In the genomic region with DNA sequence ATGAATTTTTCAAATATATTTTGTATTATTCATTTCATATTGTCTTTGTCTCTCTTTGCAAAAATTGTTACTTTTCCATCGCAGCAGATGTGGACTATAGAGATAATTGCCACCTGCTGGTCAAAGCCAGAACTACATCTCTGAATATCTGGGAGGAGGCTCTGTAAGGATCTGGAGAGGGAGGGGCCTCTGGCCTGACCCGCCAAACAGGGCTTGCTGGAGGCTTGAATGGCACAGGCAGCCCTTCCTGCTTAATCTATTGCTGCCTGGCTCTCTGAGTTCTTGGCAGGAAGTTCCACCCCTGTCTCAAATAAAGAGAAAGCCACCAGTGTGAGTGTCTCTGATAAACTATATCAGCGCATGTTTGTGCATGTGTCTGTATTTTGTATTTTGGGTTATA, we compare ENCODE assay signal across 8 cellular contexts.
DNase-seq lines count a peak whose midpoint lies in the region; ATAC-seq and TF ChIP-seq lines count a peak whose summit lies in the region.

No MANE protein-coding gene starts in this region.

- H3K4me1 ChIP-seq in parathyroid adenoma (no peaks in the 10 kb centered on the region), transverse colon (peaks cover 0 to 2% (median 0%) of the 10 kb centered on the region in 4 donors)

- H3K36me3 Mint-ChIP-seq in activated naive CD4-positive, alpha-beta T cell treated with anti-CD3 and anti-CD28 coated beads, Interleukin-2, amount 10 ng/mL, durations not matched to agents 7 days and 5 days, result no peaks in the 10 kb centered on the region

- no peak overlapping the region for H3K27ac Mint-ChIP-seq in activated naive CD4-positive, alpha-beta T cell treated with anti-CD3 and anti-CD28 coated beads, Interleukin-2, amount 10 ng/mL, durations not matched to agents 7 days and 5 days

- H3K9ac ChIP-seq in parathyroid adenoma, result no peak overlapping the region

- ATAC-seq in HG02642 (IDR thresholded peaks at IDR 0.05; ENCODE audit: poor library complexity, unreplicated experiment) (peak; percentile 100), SK-N-SH treated with all-trans-retinoic acid at 6 μM for 48 hours (peak; percentile 100)

- H3K36me3 ChIP-seq in parathyroid adenoma (ENCODE audit: control insufficient read depth, insufficient read depth, low read length) (no peaks in the 10 kb centered on the region), transverse colon (no peaks in the 10 kb centered on the region)

- H3K4me3 ChIP-seq in parathyroid adenoma (ENCODE audit: low read depth, low read length) (peak overlapping the region; percentile 34), transverse colon (no peak overlapping the region)

- peak overlapping the region; percentile 54 for H2AFZ ChIP-seq in parathyroid adenoma

- no peak for TF ChIP-seq EP300 in transverse colon (IDR thresholded peaks at IDR 0.05; ENCODE audit: low read depth)

- no peaks in the 10 kb centered on the region for H3K27me3 ChIP-seq in parathyroid adenoma (ENCODE audit: control insufficient read depth, insufficient read depth, low read length)
- H3K27me3 ChIP-seq in transverse colon, result no peaks in the 10 kb centered on the region

- H3K4me2 ChIP-seq in parathyroid adenoma (ENCODE audit: low read length), result peak overlapping the region; percentile 49

- H3K27ac ChIP-seq in parathyroid adenoma (no peak overlapping the region), transverse colon (no peak overlapping the region)

- in situ Hi-C loops in transverse colon (cut with MboI; ENCODE audit: low pct_ligation_motif_present in 1 of 4, low pct_unique_long_range_greater_than_20kb in 1 of 4, low sequenced_read_pairs in 3 of 4), result loop anchor here in 1 of 4 donors (10.0 kb wide), 1 partner anchor 375 kb away; no protein-coding TSS in a partner anchor

- WGBS in transverse colon (ENCODE audit: low coverage in 1 of 2), 2 donors, result 15% methylated on average over 3 of the region's 3 CpGs; no CpG with 5 or more reads in 1 of the 2 donors

- intact Hi-C loops in transverse colon (cut with DNase I; ENCODE audit: low total_unique reads), result no loop called here

- CTCF ChIA-PET in activated naive CD4-positive, alpha-beta T cell treated with anti-CD3 and anti-CD28 coated beads, Interleukin-2, amount 10 ng/mL, durations not matched to agents 7 days and 5 days (lab: Charles Lee), result interaction anchor here (1.0 kb wide), 1 partner anchor 383 kb away, joined by 4 read pairs; no protein-coding TSS in a partner anchor

- peak; percentile 41; the same call in 2 of the 3 replicates for TF ChIP-seq CTCF in GM12872 (IDR thresholded peaks at IDR 0.05; ENCODE audit: insufficient read depth, low read depth, low read length)
- peak; percentile 73 for TF ChIP-seq CTCF in parathyroid adenoma (IDR thresholded peaks at IDR 0.05)
- TF ChIP-seq CTCF in transverse colon (IDR thresholded peaks at IDR 0.05), result peak; percentile 58 to 85 (median 69)

- H3K79me2 ChIP-seq in parathyroid adenoma, result no peaks in the 10 kb centered on the region

- peaks cover 8% of the 10 kb centered on the region for H3K4me1 Mint-ChIP-seq in activated naive CD4-positive, alpha-beta T cell treated with anti-CD3 and anti-CD28 coated beads, Interleukin-2, amount 10 ng/mL, durations not matched to agents 7 days and 5 days

- peak; percentile 82 for DNase-seq in NCI-H1092 treated with DMSO at 0.1 percent for 48 hours (lab: John Stamatoyannopoulos, UW)
- DNase-seq in activated naive CD4-positive, alpha-beta T cell treated with anti-CD3 and anti-CD28 coated beads, Interleukin-2, amount 10 ng/mL, durations not matched to agents 7 days and 5 days, result peak; percentile 86
- DNase-seq in glomerular endothelial cell (ENCODE audit: extremely low read depth, low read depth, low spot score), result peak; percentile 85
- peak; percentile 83 for DNase-seq in transverse colon

- TF ChIP-seq POLR2A in transverse colon (IDR thresholded peaks at IDR 0.05), result no peak

- peaks cover 4% of the 10 kb centered on the region for H3K27me3 Mint-ChIP-seq in activated naive CD4-positive, alpha-beta T cell treated with anti-CD3 and anti-CD28 coated beads, Interleukin-2, amount 10 ng/mL, durations not matched to agents 7 days and 5 days

- H3K9me3 Mint-ChIP-seq in activated naive CD4-positive, alpha-beta T cell treated with anti-CD3 and anti-CD28 coated beads, Interleukin-2, amount 10 ng/mL, durations not matched to agents 7 days and 5 days, result no peaks in the 10 kb centered on the region

- H3K9me3 ChIP-seq in parathyroid adenoma (ENCODE audit: control insufficient read depth, low read length) (no peaks in the 10 kb centered on the region), transverse colon (no peaks in the 10 kb centered on the region)

- H3K4me3 Mint-ChIP-seq in activated naive CD4-positive, alpha-beta T cell treated with anti-CD3 and anti-CD28 coated beads, Interleukin-2, amount 10 ng/mL, durations not matched to agents 7 days and 5 days, result no peak overlapping the region

TF ChIP-seq in SK-N-SH treated with all-trans-retinoic acid at 6 μM for 48 hours, 23 proteins besides CTCF, POLR2A, EP300 and RAD21:
- no peak for TF ChIP-seq ESRRG (CRISPR knock-in tag; IDR thresholded peaks at IDR 0.05)
- TF ChIP-seq TCF4 (CRISPR knock-in tag; IDR thresholded peaks at IDR 0.05; ENCODE audit: borderline replicate concordance), result no peak
- no peak for TF ChIP-seq ZNF8 (CRISPR knock-in tag; IDR thresholded peaks at IDR 0.05)
- TF ChIP-seq ARNTL (CRISPR knock-in tag; IDR thresholded peaks at IDR 0.05; ENCODE audit: borderline replicate concordance, low read depth), result no peak
- TF ChIP-seq, protein P1, sequence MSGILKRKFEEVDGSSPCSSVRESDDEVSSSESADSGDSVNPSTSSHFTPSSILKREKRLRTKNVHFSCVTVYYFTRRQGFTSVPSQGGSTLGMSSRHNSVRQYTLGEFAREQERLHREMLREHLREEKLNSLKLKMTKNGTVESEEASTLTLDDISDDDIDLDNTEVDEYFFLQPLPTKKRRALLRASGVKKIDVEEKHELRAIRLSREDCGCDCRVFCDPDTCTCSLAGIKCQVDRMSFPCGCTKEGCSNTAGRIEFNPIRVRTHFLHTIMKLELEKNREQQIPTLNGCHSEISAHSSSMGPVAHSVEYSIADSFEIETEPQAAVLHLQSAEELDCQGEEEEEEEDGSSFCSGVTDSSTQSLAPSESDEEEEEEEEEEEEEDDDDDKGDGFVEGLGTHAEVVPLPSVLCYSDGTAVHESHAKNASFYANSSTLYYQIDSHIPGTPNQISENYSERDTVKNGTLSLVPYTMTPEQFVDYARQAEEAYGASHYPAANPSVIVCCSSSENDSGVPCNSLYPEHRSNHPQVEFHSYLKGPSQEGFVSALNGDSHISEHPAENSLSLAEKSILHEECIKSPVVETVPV (CRISPR knock-in tag; IDR thresholded peaks at IDR 0.05), result no peak
- TF ChIP-seq RARB (CRISPR knock-in tag; IDR thresholded peaks at IDR 0.05), result no peak
- TF ChIP-seq ZNF565 (CRISPR knock-in tag; conservative IDR thresholded peaks at IDR 0.05; ENCODE audit: low read depth), result no peak
- no peak for TF ChIP-seq ISL1 (CRISPR knock-in tag; IDR thresholded peaks at IDR 0.05)
- no peak for TF ChIP-seq PPARA (CRISPR knock-in tag; IDR thresholded peaks at IDR 0.05; ENCODE audit: borderline replicate concordance)
- TF ChIP-seq, protein P2, sequence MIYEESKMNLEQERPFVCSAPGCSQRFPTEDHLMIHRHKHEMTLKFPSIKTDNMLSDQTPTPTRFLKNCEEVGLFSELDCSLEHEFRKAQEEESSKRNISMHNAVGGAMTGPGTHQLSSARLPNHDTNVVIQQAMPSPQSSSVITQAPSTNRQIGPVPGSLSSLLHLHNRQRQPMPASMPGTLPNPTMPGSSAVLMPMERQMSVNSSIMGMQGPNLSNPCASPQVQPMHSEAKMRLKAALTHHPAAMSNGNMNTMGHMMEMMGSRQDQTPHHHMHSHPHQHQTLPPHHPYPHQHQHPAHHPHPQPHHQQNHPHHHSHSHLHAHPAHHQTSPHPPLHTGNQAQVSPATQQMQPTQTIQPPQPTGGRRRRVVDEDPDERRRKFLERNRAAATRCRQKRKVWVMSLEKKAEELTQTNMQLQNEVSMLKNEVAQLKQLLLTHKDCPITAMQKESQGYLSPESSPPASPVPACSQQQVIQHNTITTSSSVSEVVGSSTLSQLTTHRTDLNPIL (CRISPR knock-in tag; IDR thresholded peaks at IDR 0.05; ENCODE audit: low read depth), result no peak
- TF ChIP-seq, protein P3, sequence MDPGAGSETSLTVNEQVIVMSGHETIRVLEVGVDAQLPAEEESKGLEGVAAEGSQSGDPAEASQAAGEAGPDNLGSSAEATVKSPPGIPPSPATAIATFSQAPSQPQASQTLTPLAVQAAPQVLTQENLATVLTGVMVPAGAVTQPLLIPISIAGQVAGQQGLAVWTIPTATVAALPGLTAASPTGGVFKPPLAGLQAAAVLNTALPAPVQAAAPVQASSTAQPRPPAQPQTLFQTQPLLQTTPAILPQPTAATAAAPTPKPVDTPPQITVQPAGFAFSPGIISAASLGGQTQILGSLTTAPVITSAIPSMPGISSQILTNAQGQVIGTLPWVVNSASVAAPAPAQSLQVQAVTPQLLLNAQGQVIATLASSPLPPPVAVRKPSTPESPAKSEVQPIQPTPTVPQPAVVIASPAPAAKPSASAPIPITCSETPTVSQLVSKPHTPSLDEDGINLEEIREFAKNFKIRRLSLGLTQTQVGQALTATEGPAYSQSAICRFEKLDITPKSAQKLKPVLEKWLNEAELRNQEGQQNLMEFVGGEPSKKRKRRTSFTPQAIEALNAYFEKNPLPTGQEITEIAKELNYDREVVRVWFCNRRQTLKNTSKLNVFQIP (CRISPR knock-in tag; IDR thresholded peaks at IDR 0.05; ENCODE audit: borderline replicate concordance, low read depth), result no peak
- TF ChIP-seq ZFP30 (CRISPR knock-in tag; IDR thresholded peaks at IDR 0.05), result no peak
- TF ChIP-seq BACH2 (CRISPR knock-in tag; IDR thresholded peaks at IDR 0.05; ENCODE audit: borderline replicate concordance), result no peak
